8 cellular contexts compared by ENCODE assay signal in the genomic region with DNA sequence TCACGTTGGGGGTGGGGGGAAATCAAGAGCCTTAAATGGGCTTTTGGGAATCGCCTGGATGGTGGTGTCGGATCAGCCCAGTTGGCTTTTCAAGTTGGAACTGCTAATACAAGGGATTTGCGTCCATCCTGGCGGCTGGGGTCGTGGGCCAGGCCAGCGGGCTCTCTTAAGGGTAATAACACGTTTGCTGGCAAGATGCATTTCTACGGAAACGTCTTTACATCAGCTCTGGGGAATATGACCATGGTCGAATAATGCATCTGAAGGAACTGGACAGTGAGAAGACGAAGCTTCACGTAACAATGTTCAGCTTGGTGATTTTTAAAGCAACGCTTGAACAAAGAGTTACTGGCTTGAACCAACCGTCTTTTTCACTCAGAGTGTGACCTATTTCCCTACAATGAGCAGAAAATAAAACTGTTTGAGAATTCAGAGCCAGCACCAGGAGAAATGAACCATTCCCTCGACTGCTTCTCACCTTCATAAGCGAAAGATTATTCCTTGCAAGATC. TPM values are rescaled to one million over a fixed set of nuclear protein-coding genes. Genes with fewer than 3 reads are reported as not detected.
DNase-seq lines count a peak whose midpoint lies in the region; ATAC-seq and TF ChIP-seq lines count a peak whose summit lies in the region.

No MANE protein-coding gene starts in this region.

- H3K4me3 Mint-ChIP-seq in MCF 10A (ENCODE audit: unreplicated experiment), result peak overlapping the region; percentile 65

- no peaks in the 10 kb centered on the region for H3K4me1 Mint-ChIP-seq in MCF 10A (ENCODE audit: insufficient read depth, unreplicated experiment)

- POLR2A ChIA-PET in MCF 10A (lab: Yijun Ruan, JAX), result interaction anchor here (0.6 to 1.5 kb wide), 17 partner anchors 135 to 1076 kb away, joined by 3 to 7 read pairs (median 4); no protein-coding TSS in a partner anchor

- DNase-seq in NCI-H146 (lab: John Stamatoyannopoulos, UW), result peak; percentile 78
- DNase-seq in MCF 10A (ENCODE audit: unreplicated experiment), result no peak
- no peak for DNase-seq in kidney epithelial cell (ENCODE audit: low read depth)
- DNase-seq in substantia nigra (lab: John Stamatoyannopoulos, UW), result peak in 36 of 49 donors; percentile 10 to 85 (median 51)
- no peak for DNase-seq in Kasumi-1 (lab: John Stamatoyannopoulos, UW)
- no peak for DNase-seq in cerebellar nuclear complex (lab: John Stamatoyannopoulos, UW)

- no peaks in the 10 kb centered on the region for H3K27me3 Mint-ChIP-seq in MCF 10A (ENCODE audit: insufficient read depth, unreplicated experiment)

- no TSS peak for BruUV-seq in MCF 10A (replicated peaks; lab: Mats Ljungman, UMichigan)

- TF ChIP-seq CTCF in MCF 10A (IDR thresholded peaks at IDR 0.05; ENCODE audit: unreplicated experiment), result no peak
- TF ChIP-seq CTCF in kidney epithelial cell (IDR thresholded peaks at IDR 0.05; ENCODE audit: insufficient read depth, low read length, poor library complexity, severe bottlenecking), result no peak

- H3K4me3 ChIP-seq in GM08714 (ENCODE audit: low read length) (peak overlapping the region; percentile 94), kidney epithelial cell (ENCODE audit: low read depth, low read length) (peak overlapping the region; percentile 100)

- H3K36me3 ChIP-seq in kidney epithelial cell (ENCODE audit: control insufficient read depth, insufficient read depth, low read length), result no peaks in the 10 kb centered on the region

- CTCF ChIA-PET in MCF 10A (lab: Yijun Ruan, JAX), result interaction anchor here (0.5 to 1.6 kb wide), 12 partner anchors 223 to 1102 kb away, joined by 3 to 6 read pairs (median 4); no protein-coding TSS in a partner anchor

- ATAC-seq in GM21825 (IDR thresholded peaks at IDR 0.05; ENCODE audit: unreplicated experiment), result no peak

- intact Hi-C loops in MCF 10A (cut with micrococcal nuclease), result loop anchor here (2.0 kb wide), 1 partner anchor 201 kb away; no protein-coding TSS in a partner anchor

- H3K27ac ChIP-seq in substantia nigra (ENCODE audit: low read depth, low read length, poor library complexity, severe bottlenecking), result peak overlapping the region; percentile 89

- no peaks in the 10 kb centered on the region for H3K9me3 Mint-ChIP-seq in MCF 10A (ENCODE audit: unreplicated experiment)

- peaks cover 4% of the 10 kb centered on the region for H3K36me3 Mint-ChIP-seq in MCF 10A (ENCODE audit: insufficient read depth, unreplicated experiment)

- H3K27ac Mint-ChIP-seq in MCF 10A (ENCODE audit: low read depth, unreplicated experiment), result peak overlapping the region; percentile 33

- no peaks in the 10 kb centered on the region for H3K27me3 ChIP-seq in kidney epithelial cell (ENCODE audit: control insufficient read depth, insufficient read depth, low read length)

RNA-seq across cellular contexts. Expression of gene MARCKS, which starts 1.6 kb away (rescaled TPM):
- 39.3 and 59.9 TPM in 2 replicates for total RNA-seq in MCF 10A (2022)
- 112 and 116 TPM in 2 replicates for total RNA-seq in kidney epithelial cell

Comparison
In these comparisons a context has a peak if more than half of its experiments do, and no peak if none do; other contexts are left out.
1. DNase-seq: peak in NCI-H146 (single experiment) and substantia nigra (36 of 49); none in MCF 10A (single experiment), kidney epithelial cell (single experiment), Kasumi-1 (0 of 2) and cerebellar nuclear complex (0 of 2).